In genomic region chr17:78648293-78648692, GRCh38 we compare ENCODE assay signal across 33 cellular contexts.
"Had no signal": no experiment of that assay in that cellular context is flagged by ENCODE, and none has a peak within 500 bp of the region (broad histone marks: within the 10 kb centered on the region; RNA-seq: fewer than 3 reads in every experiment).

No MANE protein-coding gene starts in this region.

- H3K4me3 Mint-ChIP-seq: activated B cell treated with CpG ODN at 0.5 μM for 24 hours; activated CD8-positive, alpha-beta T cell treated with anti-CD3 and anti-CD28 coated beads for 36 hours; activated naive CD8-positive, alpha-beta T cell; activated T-cell treated with anti-CD3 and anti-CD28 coated beads, Interleukin-2, amount 50 U/mL, for 4 hours; activated T-helper 17 cell treated with anti-CD3 and anti-CD28 coated beads, Interleukin-2, amount 50 U/mL, for 72 hours; central memory CD8-positive, alpha-beta T cell; T-cell; T-helper 1 cell treated with Interleukin-12 subunit alpha and Interleukin-12 subunit beta and Interleukin-4 antibody, amounts not matched to agents 30 μg/mL and 1 μg/mL, for 36 hours; T-helper 2 cell treated with Interferon-gamma antibody and Interleukin-4, amounts not matched to agents 5 μg/mL and 100 μg/mL, for 36 hours had no signal

- FAIRE-seq: astrocyte, bronchial epithelial cell, endometrium, endothelial cell of umbilical vein, frontal cortex had no signal

- H3K27ac Mint-ChIP-seq: activated B cell treated with CpG ODN at 0.5 μM for 24 hours; activated CD8-positive, alpha-beta T cell treated with anti-CD3 and anti-CD28 coated beads for 36 hours; activated naive CD8-positive, alpha-beta T cell; activated T-helper 17 cell treated with anti-CD3 and anti-CD28 coated beads, Interleukin-2, amount 50 U/mL, for 72 hours; T-cell; T-helper 1 cell treated with Interleukin-12 subunit alpha and Interleukin-12 subunit beta and Interleukin-4 antibody, amounts not matched to agents 30 μg/mL and 1 μg/mL, for 36 hours; T-helper 2 cell treated with Interferon-gamma antibody and Interleukin-4, amounts not matched to agents 5 μg/mL and 100 μg/mL, for 36 hours had no signal

- H3K27me3 Mint-ChIP-seq: activated B cell treated with CpG ODN at 0.5 μM for 24 hours; activated T-helper 17 cell treated with anti-CD3 and anti-CD28 coated beads, Interleukin-2, amount 50 U/mL, for 72 hours had no signal

- H3K27ac ChIP-seq: brain microvascular endothelial cell, epithelial cell of prostate, esophagus squamous epithelium, WERI-Rb-1 had no signal

- H3K9me3 ChIP-seq: esophagus squamous epithelium had no signal

- DNase-seq: activated B cell treated with CpG ODN at 0.5 μM for 24 hours; activated CD4-positive, alpha-beta T cell treated with anti-CD3 and anti-CD28 coated beads for 48 hours; activated CD4-positive, alpha-beta T cell treated with anti-CD3 and anti-CD28 coated beads, Interleukin-2, amount 50 U/mL, for 1 hour; activated CD4-positive, alpha-beta T cell treated with anti-CD3 and anti-CD28 coated beads, Interleukin-2, amount 50 U/mL, for 48 hours; activated CD8-positive, alpha-beta memory T cell treated with anti-CD3 and anti-CD28 coated beads for 24 hours; activated CD8-positive, alpha-beta T cell treated with anti-CD3 and anti-CD28 coated beads for 36 hours; activated effector memory CD4-positive, alpha-beta T cell treated with Interleukin-2 at 50 U/mL for 16 hours; activated gamma-delta T cell treated with Interleukin-2 at 50 U/mL for 16 hours; activated naive CD4-positive, alpha-beta T cell treated with anti-CD3 and anti-CD28 coated beads, Interleukin-2, amount 50 U/mL, for 16 hours; activated naive CD4-positive, alpha-beta T cell treated with Interleukin-2 at 50 U/mL for 16 hours; activated T-cell treated with anti-CD3 and anti-CD28 coated beads, Interleukin-2, amount 50 U/mL, for 4 hours; amniotic stem cell; anterior cingulate cortex; brain microvascular endothelial cell; cortex of kidney; effector CD8-positive, alpha-beta T cell; esophagus squamous epithelium; head of caudate nucleus; T-cell; T1000; WERI-Rb-1 had no signal

- H3K9me3 Mint-ChIP-seq: activated T-helper 17 cell treated with anti-CD3 and anti-CD28 coated beads, Interleukin-2, amount 50 U/mL, for 72 hours; central memory CD8-positive, alpha-beta T cell had no signal

- H3K4me3 ChIP-seq: esophagus squamous epithelium had no signal

- ATAC-seq: activated CD4-positive, CD25-positive, alpha-beta regulatory T cell treated with anti-CD3 and anti-CD28 coated beads, Interleukin-2, amount 50 U/mL, for 24 hours; activated CD8-positive, alpha-beta T cell treated with anti-CD3 and anti-CD28 coated beads for 36 hours; activated T-cell treated with anti-CD3 and anti-CD28 coated beads, Interleukin-2, amount 50 U/mL, for 4 hours; activated T-helper 17 cell treated with anti-CD3 and anti-CD28 coated beads, Interleukin-2, amount 50 U/mL, for 72 hours; T-cell had no signal

- H3K36me3 ChIP-seq: brain microvascular endothelial cell, esophagus squamous epithelium, WERI-Rb-1 had no signal

- H3K27me3 ChIP-seq: brain microvascular endothelial cell had no signal
